Comparison of ENCODE assay signal across 8 cellular contexts in the genomic region with DNA sequence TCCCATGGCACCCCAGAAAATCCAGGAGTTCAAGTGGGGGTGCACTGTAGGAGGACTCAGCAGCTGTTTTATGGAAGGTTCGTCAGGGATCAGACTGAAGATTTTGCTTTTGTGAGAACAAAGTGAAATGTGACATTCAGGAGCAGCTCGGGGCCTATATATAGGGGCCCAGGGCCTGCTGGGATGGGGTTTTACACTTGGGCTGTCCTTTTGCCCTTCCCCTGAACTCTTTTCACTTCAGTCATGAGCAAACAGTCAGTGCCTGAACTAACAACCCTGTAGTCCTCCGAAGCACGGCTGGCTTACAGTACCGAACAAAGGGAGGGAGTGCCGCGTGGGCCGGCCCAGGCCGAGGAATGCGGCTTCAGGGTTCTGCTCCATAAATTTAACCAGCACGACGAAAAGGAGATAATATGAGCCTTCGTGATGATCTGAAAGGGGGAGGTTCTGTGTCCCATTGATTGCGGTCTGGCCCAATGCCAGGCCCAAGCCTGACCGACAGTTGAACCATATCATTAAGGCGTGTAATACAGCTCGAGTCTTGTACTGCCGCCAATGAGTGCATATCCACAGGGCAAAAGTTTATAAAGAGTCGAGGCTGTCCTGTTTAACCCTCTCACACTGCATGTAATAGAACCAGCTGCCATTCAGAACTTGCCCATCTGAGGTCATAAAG.
DNase-seq lines count a peak whose midpoint lies in the region; ATAC-seq and TF ChIP-seq lines count a peak whose summit lies in the region.

No MANE protein-coding gene starts in this region.

- peak overlapping the region; percentile 87 for H3K27ac Mint-ChIP-seq in activated T-helper 2 cell treated with anti-CD3 and anti-CD28 coated beads, Interferon-gamma antibody, Interleukin-2, Interleukin-4, amounts not matched to agents 10 μg/mL and 5 μg/mL and 100 μg/mL, durations not matched to agents 14 hours and 24 hours and 36 hours

- H3K4me1 Mint-ChIP-seq in activated T-helper 2 cell treated with anti-CD3 and anti-CD28 coated beads, Interferon-gamma antibody, Interleukin-2, Interleukin-4, amounts not matched to agents 10 μg/mL and 5 μg/mL and 100 μg/mL, durations not matched to agents 14 hours and 24 hours and 36 hours (ENCODE audit: low read depth), result peaks cover 79% of the 10 kb centered on the region

- H3K27me3 ChIP-seq in left ventricle myocardium inferior (ENCODE audit: low read depth), result no peaks in the 10 kb centered on the region
- no peaks in the 10 kb centered on the region for H3K27me3 ChIP-seq in gastrocnemius medialis

- H3K4me1 ChIP-seq in left ventricle myocardium inferior (peaks cover 98% of the 10 kb centered on the region), gastrocnemius medialis (peaks cover 83 to 88% of the 10 kb centered on the region in 2 donors)

- no peaks in the 10 kb centered on the region for H3K27me3 Mint-ChIP-seq in activated T-helper 2 cell treated with anti-CD3 and anti-CD28 coated beads, Interferon-gamma antibody, Interleukin-2, Interleukin-4, amounts not matched to agents 10 μg/mL and 5 μg/mL and 100 μg/mL, durations not matched to agents 14 hours and 24 hours and 36 hours (ENCODE audit: low read depth)

- H3K27ac ChIP-seq in left ventricle myocardium inferior (replicated peaks) (peak overlapping the region; percentile 89), gastrocnemius medialis (peak overlapping the region; percentile 72 to 88 (median 82))

- no peaks in the 10 kb centered on the region for H3K9me3 Mint-ChIP-seq in activated T-helper 2 cell treated with anti-CD3 and anti-CD28 coated beads, Interferon-gamma antibody, Interleukin-2, Interleukin-4, amounts not matched to agents 10 μg/mL and 5 μg/mL and 100 μg/mL, durations not matched to agents 14 hours and 24 hours and 36 hours

- ATAC-seq in gastrocnemius medialis, result peak; percentile 18 to 31
- ATAC-seq in HG02981 (IDR thresholded peaks at IDR 0.05; ENCODE audit: unreplicated experiment), result no peak

- H3K4me3 ChIP-seq in left ventricle myocardium inferior, result no peak overlapping the region
- H3K4me3 ChIP-seq in gastrocnemius medialis, result peak overlapping the region in 1 of 4 donors; percentile 8

- H3K36me3 ChIP-seq in left ventricle myocardium inferior, result no peaks in the 10 kb centered on the region
- H3K36me3 ChIP-seq in gastrocnemius medialis, result no peaks in the 10 kb centered on the region

- peak overlapping the region; percentile 43 for H3K4me3 Mint-ChIP-seq in activated T-helper 2 cell treated with anti-CD3 and anti-CD28 coated beads, Interferon-gamma antibody, Interleukin-2, Interleukin-4, amounts not matched to agents 10 μg/mL and 5 μg/mL and 100 μg/mL, durations not matched to agents 14 hours and 24 hours and 36 hours (ENCODE audit: low read depth)

- H3K36me3 Mint-ChIP-seq in activated T-helper 2 cell treated with anti-CD3 and anti-CD28 coated beads, Interferon-gamma antibody, Interleukin-2, Interleukin-4, amounts not matched to agents 10 μg/mL and 5 μg/mL and 100 μg/mL, durations not matched to agents 14 hours and 24 hours and 36 hours (ENCODE audit: low read depth), result peaks cover 54% of the 10 kb centered on the region

- no peaks in the 10 kb centered on the region for H3K9me3 ChIP-seq in left ventricle myocardium inferior (replicated peaks)
- no peaks in the 10 kb centered on the region for H3K9me3 ChIP-seq in gastrocnemius medialis

- DNase-seq in DMS 273 (lab: John Stamatoyannopoulos, UW; ENCODE audit: unreplicated experiment), result peak; percentile 61
- DNase-seq in DMS 273 treated with DMSO at 0.1 percent for 48 hours (lab: John Stamatoyannopoulos, UW), result no peak
- peak; percentile 82 for DNase-seq in NCI-H2029 (lab: John Stamatoyannopoulos, UW)
- no peak for DNase-seq in activated T-helper 2 cell treated with anti-CD3 and anti-CD28 coated beads, Interferon-gamma antibody, Interleukin-2, Interleukin-4, amounts not matched to agents 10 μg/mL and 5 μg/mL and 100 μg/mL, durations not matched to agents 14 hours and 24 hours and 36 hours (ENCODE audit: low spot score)
- peak; percentile 76 for DNase-seq in left ventricle myocardium inferior
- DNase-seq in gastrocnemius medialis, result peak; percentile 67 to 69
- no peak for DNase-seq in superior temporal gyrus (ENCODE audit: extremely low spot score)

- intact Hi-C loops in activated T-helper 2 cell treated with anti-CD3 and anti-CD28 coated beads, Interferon-gamma antibody, Interleukin-2, Interleukin-4, amounts not matched to agents 10 μg/mL and 5 μg/mL and 100 μg/mL, durations not matched to agents 14 hours and 24 hours and 36 hours (cut with micrococcal nuclease), result no loop called here
- intact Hi-C loops in left ventricle myocardium inferior (cut with micrococcal nuclease) (loop anchor here (2.0 kb wide), 1 partner anchor 71 kb away; no protein-coding TSS in a partner anchor), gastrocnemius medialis (cut with DNase I; ENCODE audit: low total_unique reads) (no loop called here)

- TF ChIP-seq POLR2A in gastrocnemius medialis (IDR thresholded peaks at IDR 0.05), result no peak

- in situ Hi-C loops in gastrocnemius medialis (cut with MboI; ENCODE audit: low sequenced_read_pairs in 4 of 4), result no loop called here

- TF ChIP-seq CTCF in left ventricle myocardium inferior (IDR thresholded peaks at IDR 0.05; ENCODE audit: borderline replicate concordance) (no peak), gastrocnemius medialis (IDR thresholded peaks at IDR 0.05 in 4 of 5, conservative IDR thresholded peaks at IDR 0.05 in 1 of 5) (no peak)

Comparison
In these comparisons a context has a peak if more than half of its experiments do, and no peak if none do; other contexts are left out.
1. DNase-seq: peak in DMS 273 (single experiment), NCI-H2029 (single experiment), left ventricle myocardium inferior (single experiment) and gastrocnemius medialis (2 of 2); none in DMS 273 treated with DMSO at 0.1 percent for 48 hours (single experiment), activated T-helper 2 cell treated with anti-CD3 and anti-CD28 coated beads, Interferon-gamma antibody, Interleukin-2, Interleukin-4, amounts not matched to agents 10 μg/mL and 5 μg/mL and 100 μg/mL, durations not matched to agents 14 hours and 24 hours and 36 hours (single experiment) and superior temporal gyrus (single experiment).